Comparison of ENCODE assay signal across 35 cellular contexts in genomic region chr2:44562737-44563136, GRCh38.
"Had no signal": no experiment of that assay in that cellular context is flagged by ENCODE, and none has a peak within 500 bp of the region (broad histone marks: within the 10 kb centered on the region; RNA-seq: fewer than 3 reads in every experiment).

No MANE protein-coding gene starts in this region.

- H3K27me3 Mint-ChIP-seq: activated CD4-positive, alpha-beta T cell treated with anti-CD3 and anti-CD28 coated beads, Interleukin-2, amount 10 ng/mL, durations not matched to agents 7 days and 5 days; activated T-cell treated with anti-CD3 and anti-CD28 coated beads, Interleukin-2, amount 50 U/mL, for 24 hours; brain had no signal

- H3K27ac Mint-ChIP-seq: activated CD4-positive, alpha-beta T cell treated with anti-CD3 and anti-CD28 coated beads, Interleukin-2, amount 10 ng/mL, durations not matched to agents 7 days and 5 days; activated CD8-positive, alpha-beta T cell treated with anti-CD3 and anti-CD28 coated beads, Interleukin-2, amount 10 ng/mL, durations not matched to agents 7 days and 5 days; activated naive CD4-positive, alpha-beta T cell treated with anti-CD3 and anti-CD28 coated beads for 36 hours; activated naive CD4-positive, alpha-beta T cell treated with anti-CD3 and anti-CD28 coated beads, Interleukin-2, amount 50 U/mL, for 72 hours; activated T-cell treated with anti-CD3 and anti-CD28 coated beads, Interleukin-2, amount 50 U/mL, for 24 hours; activated T-helper 2 cell treated with anti-CD3 and anti-CD28 coated beads, Interferon-gamma antibody, Interleukin-2, Interleukin-4, amounts not matched to agents 10 μg/mL and 5 μg/mL and 100 μg/mL, durations not matched to agents 14 hours and 24 hours and 36 hours; brain had no signal

- H3K4me3 Mint-ChIP-seq: activated CD4-positive, alpha-beta T cell treated with anti-CD3 and anti-CD28 coated beads, Interleukin-2, amount 10 ng/mL, durations not matched to agents 7 days and 5 days; activated CD8-positive, alpha-beta T cell treated with anti-CD3 and anti-CD28 coated beads, Interleukin-2, amount 10 ng/mL, durations not matched to agents 7 days and 5 days; activated naive CD4-positive, alpha-beta T cell treated with anti-CD3 and anti-CD28 coated beads for 36 hours; activated T-cell treated with anti-CD3 and anti-CD28 coated beads, Interleukin-2, amount 50 U/mL, for 24 hours; brain had no signal

- H3K36me3 Mint-ChIP-seq: activated naive CD4-positive, alpha-beta T cell treated with anti-CD3 and anti-CD28 coated beads, Interleukin-2, amount 50 U/mL, for 72 hours; brain had no signal

- ATAC-seq: activated CD8-positive, alpha-beta T cell treated with anti-CD3 and anti-CD28 coated beads, Interleukin-2, amount 10 ng/mL, durations not matched to agents 7 days and 5 days; activated naive CD4-positive, alpha-beta T cell treated with anti-CD3 and anti-CD28 coated beads, Interleukin-2, amount 50 U/mL, for 72 hours; Right ventricle myocardium inferior; SK-N-SH treated with all-trans-retinoic acid at 6 μM for 48 hours had no signal

- H3K27ac ChIP-seq: adrenal gland, RWPE1 had no signal

- H2AFZ ChIP-seq: PC-9 had no signal

- H3K4me3 ChIP-seq: adrenal gland, MG63, PC-9 had no signal

- H3K9me3 Mint-ChIP-seq: activated CD4-positive, alpha-beta T cell treated with anti-CD3 and anti-CD28 coated beads, Interleukin-2, amount 10 ng/mL, durations not matched to agents 7 days and 5 days; activated naive CD4-positive, alpha-beta T cell treated with anti-CD3 and anti-CD28 coated beads for 36 hours; activated naive CD4-positive, alpha-beta T cell treated with anti-CD3 and anti-CD28 coated beads, Interleukin-2, amount 50 U/mL, for 72 hours; activated T-cell treated with anti-CD3 and anti-CD28 coated beads, Interleukin-2, amount 50 U/mL, for 24 hours; activated T-helper 2 cell treated with anti-CD3 and anti-CD28 coated beads, Interferon-gamma antibody, Interleukin-2, Interleukin-4, amounts not matched to agents 10 μg/mL and 5 μg/mL and 100 μg/mL, durations not matched to agents 14 hours and 24 hours and 36 hours; brain had no signal

- H3K4me1 Mint-ChIP-seq: activated CD4-positive, alpha-beta T cell treated with anti-CD3 and anti-CD28 coated beads, Interleukin-2, amount 10 ng/mL, durations not matched to agents 7 days and 5 days had no signal

- DNase-seq: activated CD4-positive, alpha-beta T cell treated with anti-CD3 and anti-CD28 coated beads, Interleukin-2, amount 10 ng/mL, durations not matched to agents 7 days and 5 days; activated CD4-positive, alpha-beta T cell treated with anti-CD3 and anti-CD28 coated beads, Interleukin-2, amount 50 U/mL, for 48 hours; activated CD8-positive, alpha-beta T cell treated with anti-CD3 and anti-CD28 coated beads, Interleukin-2, amount 10 ng/mL, durations not matched to agents 7 days and 5 days; activated gamma-delta T cell treated with Interleukin-2 at 50 U/mL for 16 hours; activated naive CD4-positive, alpha-beta T cell treated with anti-CD3 and anti-CD28 coated beads for 36 hours; activated T-cell treated with anti-CD3 and anti-CD28 coated beads, Interleukin-2, amount 50 U/mL, for 24 hours; adrenal gland; anterior cingulate cortex; caudate nucleus; cerebellar nuclear complex; cortex of kidney; Kasumi-1; KG1; MG63; NCI-H1092; NCI-H1436 treated with DMSO at 0.1 percent for 48 hours; NCI-H1694 treated with DMSO at 0.1 percent for 48 hours; NCI-H2029; NCI-H510A; NCI-H526; NCI-H748 treated with DMSO at 0.1 percent for 48 hours; NK-92 treated with Interleukin-12 subunit alpha and Interleukin-12 subunit beta, amount 100 ng/mL, for 24 hours; PC-9; SIG-M5; T-helper 1 cell; T-helper 2 cell; T-helper 9 cell had no signal

- H3K4me1 ChIP-seq: adrenal gland had no signal

- H3K9me3 ChIP-seq: adrenal gland, MG63 had no signal

- H3K36me3 ChIP-seq: adrenal gland, MG63 had no signal

- H3K27me3 ChIP-seq: adrenal gland, MG63 had no signal

- FAIRE-seq: bronchial epithelial cell, RCC 7860 had no signal

- H3K4me2 ChIP-seq: PC-9 had no signal
